14 cellular contexts compared by ENCODE assay signal in the genomic region with DNA sequence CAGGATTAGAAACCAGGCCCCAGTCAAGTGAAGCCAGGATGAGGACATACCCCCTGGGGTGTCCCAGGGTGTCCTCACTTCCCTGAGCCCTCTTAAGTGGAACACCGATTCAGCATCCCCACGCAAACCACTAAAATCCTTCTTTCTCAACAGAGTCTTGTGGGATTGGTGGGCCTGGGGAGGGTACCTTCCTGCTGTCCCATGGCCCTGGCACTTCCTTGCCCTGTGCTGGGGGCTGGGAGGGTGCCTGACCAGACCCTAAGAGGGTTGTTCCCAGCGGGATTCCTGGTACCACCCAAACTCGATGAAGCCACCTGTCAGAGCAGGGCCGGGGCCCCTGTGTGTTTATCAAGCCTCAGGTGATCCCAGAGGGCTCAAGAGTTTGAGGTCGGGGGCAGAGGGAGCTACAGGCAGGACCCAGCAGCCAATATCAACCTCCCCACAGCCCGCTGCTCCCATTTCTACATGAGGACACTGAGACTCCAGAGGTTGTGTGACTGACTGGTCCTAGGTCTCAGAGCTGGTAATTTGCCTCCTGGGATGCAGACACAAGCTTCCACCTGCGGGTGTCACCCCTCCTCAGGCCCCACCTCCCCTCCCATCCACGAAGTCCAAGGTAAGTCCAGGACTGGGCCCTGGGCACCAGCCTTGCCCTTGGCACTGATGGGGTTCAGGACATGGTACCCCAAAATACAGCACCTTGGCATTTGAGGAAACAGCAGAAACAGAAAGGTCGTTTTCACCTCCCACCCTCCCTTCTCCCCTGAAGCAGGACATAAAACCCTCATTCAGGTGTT. TPM values are rescaled to one million over a fixed set of nuclear protein-coding genes. Genes with fewer than 3 reads are reported as not detected.
DNase-seq lines count a peak whose midpoint lies in the region; ATAC-seq, FAIRE-seq and TF ChIP-seq lines count a peak whose summit lies in the region.
"Had no signal": no experiment of that assay in that cellular context is flagged by ENCODE, and none has a peak within 500 bp of the region (broad histone marks: within the 10 kb centered on the region; RNA-seq: fewer than 3 reads in every experiment).

No MANE protein-coding gene starts in this region.

- peak; percentile 32 to 40; a peak in 3 of 4 replicates for TF ChIP-seq RAD21 in H1 (IDR thresholded peaks at IDR 0.05 in 1 of 2, conservative IDR thresholded peaks at IDR 0.05 in 1 of 2; ENCODE audit: low read depth in 2 of 2, low read length in 2 of 2)

- H2BK120ac ChIP-seq in H1 (replicated peaks; ENCODE audit: low read depth, low read length), result no peak overlapping the region

- no peak overlapping the region for H3K4me3 ChIP-seq in H1 (ENCODE audit: extremely low read depth in 1 of 4, insufficient read depth in 2 of 4, low read depth in 3 of 4, low read length in 4 of 4)
- H3K4me3 ChIP-seq in retinal pigment epithelial cell (ENCODE audit: low read length), result no peak overlapping the region
- H3K4me3 ChIP-seq: prostate gland had no signal

- no peak overlapping the region for H3K56ac ChIP-seq in H1 (replicated peaks; ENCODE audit: insufficient read length, low read depth, low read length)

- no peak overlapping the region for H2AFZ ChIP-seq in H1 (ENCODE audit: low read length)

- H3K79me2 ChIP-seq in H1 (ENCODE audit: control insufficient read depth in 1 of 2, insufficient read depth in 2 of 2, low read length in 2 of 2), result no peaks in the 10 kb centered on the region

- TF ChIP-seq CTCF in H1 (IDR thresholded peaks at IDR 0.05; ENCODE audit: control extremely low read depth in 1 of 3, insufficient read depth in 1 of 3, low read depth in 1 of 3, low read length in 3 of 3), result peak; percentile 7 to 45 (median 23); a peak in 2 of 4 replicates
- peak; percentile 20 for TF ChIP-seq CTCF in retinal pigment epithelial cell (conservative IDR thresholded peaks at IDR 0.05; ENCODE audit: low read depth, low read length)

- no peak for TF ChIP-seq EP300 in H1 (IDR thresholded peaks at IDR 0.05; ENCODE audit: borderline replicate concordance in 1 of 2, low read depth in 2 of 2, low read length in 2 of 2)

- POLR2A ChIA-PET in activated CD4-positive, alpha-beta T cell treated with anti-CD3 and anti-CD28 coated beads for 36 hours (lab: Charles Lee), result no interaction called here
- POLR2A ChIA-PET in H1 (lab: Charles Lee; ENCODE audit: partially characterized antibody), result no interaction called here

- no peak overlapping the region for H3K27ac ChIP-seq in H1 (ENCODE audit: low read depth, low read length)
- H3K27ac ChIP-seq: prostate gland had no signal

- ATAC-seq in activated CD4-positive, alpha-beta T cell treated with anti-CD3 and anti-CD28 coated beads for 36 hours, result no peak
- ATAC-seq in HG02759 (IDR thresholded peaks at IDR 0.05; ENCODE audit: unreplicated experiment) (no peak), HG03108 (IDR thresholded peaks at IDR 0.05; ENCODE audit: unreplicated experiment) (no peak)
- ATAC-seq: activated T-cell treated with anti-CD3 and anti-CD28 coated beads, Interleukin-2, amount 50 U/mL, for 72 hours; left lobe of liver had no signal

- no peak overlapping the region for H2BK20ac ChIP-seq in H1 (ENCODE audit: low read length)

- no peak overlapping the region for H3K4me2 ChIP-seq in H1 (ENCODE audit: insufficient read depth in 1 of 2, low read depth in 2 of 2, low read length in 2 of 2)

- no peak overlapping the region for H2BK15ac ChIP-seq in H1 (ENCODE audit: low read length)

- H3K4me3 Mint-ChIP-seq in activated CD4-positive, alpha-beta T cell treated with anti-CD3 and anti-CD28 coated beads for 36 hours, result no peak overlapping the region
- H3K4me3 Mint-ChIP-seq: activated T-cell treated with anti-CD3 and anti-CD28 coated beads, Interleukin-2, amount 50 U/mL, for 72 hours had no signal

- no peak overlapping the region for H4K5ac ChIP-seq in H1 (ENCODE audit: insufficient read length, low read depth, low read length)

- CTCF ChIA-PET in activated CD4-positive, alpha-beta T cell treated with anti-CD3 and anti-CD28 coated beads for 36 hours (lab: Charles Lee), result interaction anchor here (0.6 to 5.5 kb wide), 3 partner anchors 75 to 391 kb away, joined by 4 to 105 read pairs (median 4); no protein-coding TSS in a partner anchor
- CTCF ChIA-PET in H1 (lab: Charles Lee; ENCODE audit: partially characterized antibody), result interaction anchor here (0.6 to 4.9 kb wide), 16 partner anchors 9 to 517 kb away, joined by 3 to 79 read pairs (median 4); no protein-coding TSS in a partner anchor

- H2AK5ac ChIP-seq in H1 (ENCODE audit: low read depth, low read length), result no peak overlapping the region

- no peaks in the 10 kb centered on the region for H3K4me1 Mint-ChIP-seq in activated CD4-positive, alpha-beta T cell treated with anti-CD3 and anti-CD28 coated beads for 36 hours

- no peaks in the 10 kb centered on the region for H3K36me3 Mint-ChIP-seq in activated CD4-positive, alpha-beta T cell treated with anti-CD3 and anti-CD28 coated beads for 36 hours (ENCODE audit: low read depth)

- no peak overlapping the region for H2BK12ac ChIP-seq in H1 (ENCODE audit: low read depth, low read length)

- peak; percentile 31 for DNase-seq in activated CD4-positive, alpha-beta T cell treated with anti-CD3 and anti-CD28 coated beads for 36 hours
- DNase-seq in activated CD4-positive, alpha-beta T cell treated with anti-CD3 and anti-CD28 coated beads for 1 hour, result no peak
- DNase-seq in HuH-7 (ENCODE audit: low spot score) (peak; percentile 54), H1 (ENCODE audit: low read depth in 1 of 2, low spot score in 2 of 2) (no peak), retinal pigment epithelial cell (ENCODE audit: low read depth) (no peak), AG08395 (ENCODE audit: low spot score) (no peak)
- DNase-seq: GF-D8; NCI-H2171 treated with DMSO at 0.1 percent for 48 hours; stimulated activated CD4-positive, alpha-beta T cell treated with anti-CD3 and anti-CD28 coated beads, Interleukin-2, amount 100 ng/mL, for 48 hours had no signal

- H3K36me3 ChIP-seq in H1 (ENCODE audit: control insufficient read depth in 2 of 4, insufficient read depth in 4 of 4, low read length in 3 of 4), result no peaks in the 10 kb centered on the region
- H3K36me3 ChIP-seq: prostate gland had no signal

- WGBS in H1 (ENCODE audit: extremely low coverage in 1 of 2, insufficient coverage in 1 of 2, insufficient read length in 1 of 2, insufficient replicate concordance in 2 of 2, low coverage in 1 of 2, low lambda C conversion rate in 2 of 2, missing lambda C conversion rate in 1 of 2), 2 experiments, result 78% methylated on average over 10 of the region's 10 CpGs; no CpG with 5 or more reads in 1 of the 2 experiments

- H3K27me3 Mint-ChIP-seq in activated CD4-positive, alpha-beta T cell treated with anti-CD3 and anti-CD28 coated beads for 36 hours, result peaks cover 2% of the 10 kb centered on the region

- no peaks in the 10 kb centered on the region for H3K9me3 Mint-ChIP-seq in activated CD4-positive, alpha-beta T cell treated with anti-CD3 and anti-CD28 coated beads for 36 hours (ENCODE audit: low read depth)
- H3K9me3 Mint-ChIP-seq: activated T-cell treated with anti-CD3 and anti-CD28 coated beads, Interleukin-2, amount 50 U/mL, for 72 hours had no signal

- H4K91ac ChIP-seq in H1 (replicated peaks; ENCODE audit: insufficient read length, low read length), result no peak overlapping the region

- H3K23ac ChIP-seq in H1 (ENCODE audit: insufficient read length), result no peak overlapping the region

- peaks cover 2% of the 10 kb centered on the region; the same call in 1 of the 2 replicates for H3K23me2 ChIP-seq in H1 (ENCODE audit: low read depth, low read length)

- no peak overlapping the region for H3K4ac ChIP-seq in H1 (replicated peaks; ENCODE audit: insufficient read length, low read depth, low read length)

- no peak overlapping the region for H3K14ac ChIP-seq in H1 (ENCODE audit: insufficient read length)

- H4K8ac ChIP-seq in H1 (ENCODE audit: extremely low read depth, insufficient read depth, low read length), result no peak overlapping the region

- H3K18ac ChIP-seq in H1 (ENCODE audit: extremely low read depth, low read length), result no peak overlapping the region

- no peaks in the 10 kb centered on the region for H3K79me1 ChIP-seq in H1 (ENCODE audit: low read depth, low read length)

- peaks cover 0 to 8% (median 4%) of the 10 kb centered on the region in 4 experiments; a peak in 4 of 7 replicates for H3K4me1 ChIP-seq in H1 (replicated peaks in 1 of 4; ENCODE audit: control insufficient read depth in 3 of 4, insufficient read depth in 4 of 4, low read length in 3 of 4)
- H3K4me1 ChIP-seq: prostate gland had no signal

- peaks cover 0 to 6% (median 5%) of the 10 kb centered on the region in 4 experiments; a peak in 5 of 7 replicates for H3K27me3 ChIP-seq in H1 (replicated peaks in 1 of 4; ENCODE audit: control insufficient read depth in 3 of 4, extremely low read depth in 1 of 4, insufficient read depth in 3 of 4, low read length in 3 of 4)

- no peak overlapping the region for H3K9ac ChIP-seq in H1 (replicated peaks in 1 of 4; ENCODE audit: extremely low read depth in 1 of 4, low read depth in 3 of 4, low read length in 3 of 4)

- no peak overlapping the region for H2BK5ac ChIP-seq in H1 (ENCODE audit: low read depth, low read length)

- no peaks in the 10 kb centered on the region for H4K20me1 ChIP-seq in H1 (replicated peaks in 1 of 2; ENCODE audit: control insufficient read depth in 1 of 2, insufficient read depth in 2 of 2, low read length in 2 of 2)

- no peak for FAIRE-seq in H1 (lab: Jason Lieb, UNC)

- H3K9me3 ChIP-seq in H1 (ENCODE audit: insufficient read depth in 2 of 2, low read depth in 1 of 2, low read length in 1 of 2), result no peaks in the 10 kb centered on the region
- H3K9me3 ChIP-seq: prostate gland had no signal

- intact Hi-C loops in activated CD4-positive, alpha-beta T cell treated with anti-CD3 and anti-CD28 coated beads for 36 hours (cut with DNase I, micrococcal nuclease), result loop anchor here (5.0 to 10.0 kb wide), 2 partner anchors 122 to 805 kb away; no protein-coding TSS in a partner anchor

- TF ChIP-seq POLR2A in H1 (IDR thresholded peaks at IDR 0.05; ENCODE audit: control extremely low read depth in 1 of 2, low read depth in 2 of 2, low read length in 2 of 2), result no peak

- no peak overlapping the region for H3K27ac Mint-ChIP-seq in activated CD4-positive, alpha-beta T cell treated with anti-CD3 and anti-CD28 coated beads for 36 hours
- H3K27ac Mint-ChIP-seq: activated T-cell treated with anti-CD3 and anti-CD28 coated beads, Interleukin-2, amount 50 U/mL, for 72 hours had no signal

TF ChIP-seq in H1, 55 proteins besides CTCF, POLR2A, EP300 and RAD21 (continues in another document):
- no peak for TF ChIP-seq CBX8 (IDR thresholded peaks at IDR 0.05; ENCODE audit: borderline replicate concordance, low read depth, low read length)

RNA-seq across cellular contexts. Expression of a gene that starts 31.4 kb away (rescaled TPM):
- 10 to 100 TPM; 36.5 to 39.6 TPM for total RNA-seq in activated CD4-positive, alpha-beta T cell treated with anti-CD3 and anti-CD28 coated beads for 36 hours
- total RNA-seq in H1 (2021; fragmentation: NEBNext Ultra II Directional; extraction: Animal tissue kit (Norgen Biotek cat#: 25700)), result 121 TPM in 2 replicates
- polyA plus RNA-seq in H1 (2011; rRNA removed), result 40.3 and 67.8 TPM in 2 replicates
- polyA plus RNA-seq in H1 (2011; cell fraction: cytosol; rRNA removed), result 78.9 TPM
- polyA plus RNA-seq in H1 (2011; cell fraction: nucleus; rRNA removed), result 33.9 TPM
- polyA plus RNA-seq in H1 (2012, experiment 1 of 2), result 69.7 to 96.8 TPM (median 81.5 TPM) in 4 replicates
- 10.6 TPM for polyA plus RNA-seq in H1 (2012, experiment 2 of 2)
- polyA plus RNA-seq in H1 (2013, experiment 1 of 2), result 57.5 TPM
- polyA plus RNA-seq in H1 (2013, experiment 2 of 2), result 54.5 TPM
- polyA minus RNA-seq in H1 (2011; rRNA and poly(A)+ RNA removed), result 65.2 and 99.5 TPM in 2 replicates
- polyA minus RNA-seq in H1 (2011; cell fraction: cytosol; rRNA and poly(A)+ RNA removed), result 42.3 TPM
- 33.1 TPM for polyA minus RNA-seq in H1 (2011; cell fraction: nucleus; rRNA and poly(A)+ RNA removed)

Comparison
In these comparisons a context has a peak if more than half of its experiments do, and no peak if none do; other contexts are left out.
1. DNase-seq: peak in activated CD4-positive, alpha-beta T cell treated with anti-CD3 and anti-CD28 coated beads for 36 hours (single experiment) and HuH-7 (single experiment); none in activated CD4-positive, alpha-beta T cell treated with anti-CD3 and anti-CD28 coated beads for 1 hour (single experiment), H1 (0 of 2), retinal pigment epithelial cell (single experiment) and AG08395 (single experiment).